14 cellular contexts compared by ENCODE assay signal in the genomic region with DNA sequence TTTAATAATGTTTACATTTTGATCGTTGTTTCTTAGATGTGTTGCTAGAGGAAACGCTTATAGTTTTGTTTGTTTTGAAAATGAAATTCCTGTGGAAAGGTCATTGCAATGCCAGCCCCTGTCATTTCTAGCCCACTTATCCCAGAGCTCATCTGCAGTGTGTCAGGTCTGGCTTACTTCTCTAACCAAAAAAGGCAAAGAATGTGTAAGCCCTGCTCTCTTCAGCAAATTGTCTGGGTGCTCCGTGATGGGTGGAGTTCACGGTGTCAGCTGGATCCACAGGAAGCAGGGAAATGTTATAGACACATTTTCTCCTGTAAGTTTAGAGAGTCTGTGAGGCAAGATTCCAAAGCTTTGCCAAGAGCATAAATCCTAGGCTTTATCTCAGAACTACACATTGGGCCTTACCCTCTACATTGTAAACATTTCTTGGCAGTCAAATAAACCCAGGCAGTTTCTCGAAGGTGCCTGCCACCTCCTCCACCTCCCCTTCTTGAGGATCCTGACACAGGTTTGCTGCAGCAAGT. TPM values are rescaled to one million over a fixed set of nuclear protein-coding genes. Genes with fewer than 3 reads are reported as not detected.
DNase-seq lines count a peak whose midpoint lies in the region; ATAC-seq and TF ChIP-seq lines count a peak whose summit lies in the region.
"Had no signal": no experiment of that assay in that cellular context is flagged by ENCODE, and none has a peak within 500 bp of the region (broad histone marks: within the 10 kb centered on the region; RNA-seq: fewer than 3 reads in every experiment).

No MANE protein-coding gene starts in this region.

- peaks cover 18% of the 10 kb centered on the region for H3K36me3 Mint-ChIP-seq in T-helper 17 cell (ENCODE audit: low read depth)
- H3K36me3 Mint-ChIP-seq in effector memory CD8-positive, alpha-beta T cell (ENCODE audit: insufficient read depth), result peaks cover 57% of the 10 kb centered on the region

- H3K27ac Mint-ChIP-seq in T-helper 17 cell, result peak overlapping the region; percentile 67
- H3K27ac Mint-ChIP-seq in effector memory CD8-positive, alpha-beta T cell, result peak overlapping the region in 1 of 2 donors; percentile 54
- H3K27ac Mint-ChIP-seq: dendritic cell treated with granulocyte-macrophage colony-stimulating factor and Interleukin-4, amounts not matched to agents 40 ng/mL and 50 ng/mL, for 4 days had no signal

- DNase-seq in T-helper 17 cell, result no peak
- DNase-seq in glomerular endothelial cell (ENCODE audit: extremely low read depth, low read depth, low spot score), result peak; percentile 76
- no peak for DNase-seq in omental fat pad (ENCODE audit: low spot score)
- DNase-seq in effector memory CD8-positive, alpha-beta T cell, result no peak
- DNase-seq in left lobe of liver (ENCODE audit: low spot score), result no peak
- DNase-seq: activated CD8-positive, alpha-beta memory T cell treated with anti-CD3 and anti-CD28 coated beads, Interleukin-2, amount 50 U/mL, for 48 hours; CD4-positive, alpha-beta memory T cell; mammary epithelial cell; NCI-H2081; SJCRH30 had no signal

- H3K4me1 Mint-ChIP-seq in T-helper 17 cell, result peaks cover 35% of the 10 kb centered on the region
- H3K4me1 Mint-ChIP-seq in effector memory CD8-positive, alpha-beta T cell (ENCODE audit: low read depth in 2 of 2), result peaks cover 25 to 26% of the 10 kb centered on the region in 2 donors

- H3K9me3 Mint-ChIP-seq in effector memory CD8-positive, alpha-beta T cell, result no peaks in the 10 kb centered on the region
- H3K9me3 Mint-ChIP-seq: CD4-positive, alpha-beta memory T cell; dendritic cell treated with granulocyte-macrophage colony-stimulating factor and Interleukin-4, amounts not matched to agents 40 ng/mL and 50 ng/mL, for 4 days had no signal

- H3K9me3 ChIP-seq in T-helper 17 cell (ENCODE audit: control insufficient read depth, low read length, poor library complexity, severe bottlenecking), result no peaks in the 10 kb centered on the region

- TF ChIP-seq POLR2A in GM18505 (IDR thresholded peaks at IDR 0.05; ENCODE audit: borderline replicate concordance, extremely low read depth, insufficient read depth, insufficient read length), result no peak

- TF ChIP-seq CTCF in C4-2B (conservative IDR thresholded peaks at IDR 0.05) (no peak), omental fat pad (IDR thresholded peaks at IDR 0.05) (no peak)

- ATAC-seq in T-helper 17 cell (no peak), omental fat pad (ENCODE audit: low FRiP score) (peak; percentile 45), GM18505 (IDR thresholded peaks at IDR 0.05; ENCODE audit: unreplicated experiment) (no peak), HG02588 (IDR thresholded peaks at IDR 0.05; ENCODE audit: unreplicated experiment) (no peak), left lobe of liver (no peak)
- no peak for ATAC-seq in effector memory CD8-positive, alpha-beta T cell (replicated peaks)

- peak overlapping the region; percentile 4 for H3K27ac ChIP-seq in C4-2B
- H3K27ac ChIP-seq: SJCRH30 had no signal

- H3K27me3 Mint-ChIP-seq in T-helper 17 cell, result no peaks in the 10 kb centered on the region
- H3K27me3 Mint-ChIP-seq in effector memory CD8-positive, alpha-beta T cell, result no peaks in the 10 kb centered on the region
- H3K27me3 Mint-ChIP-seq: CD4-positive, alpha-beta memory T cell; dendritic cell treated with granulocyte-macrophage colony-stimulating factor and Interleukin-4, amounts not matched to agents 40 ng/mL and 50 ng/mL, for 4 days had no signal

- H3K4me3 Mint-ChIP-seq in T-helper 17 cell, result no peak overlapping the region
- no peak overlapping the region for H3K4me3 Mint-ChIP-seq in effector memory CD8-positive, alpha-beta T cell
- H3K4me3 Mint-ChIP-seq: CD4-positive, alpha-beta memory T cell; dendritic cell treated with granulocyte-macrophage colony-stimulating factor and Interleukin-4, amounts not matched to agents 40 ng/mL and 50 ng/mL, for 4 days had no signal

RNA-seq across cellular contexts. Expression of gene RPRD1B, which starts 50.9 kb away (rescaled TPM):
- total RNA-seq in T-helper 17 cell, result 10 to 100 TPM; 47.7 to 51.2 TPM
- 9.3 and 19.7 TPM in 2 replicates for total RNA-seq in glomerular endothelial cell
- 10 to 100 TPM; 24.1 to 33.5 (median 28.2) TPM for total RNA-seq in omental fat pad
- 22.8 TPM for total RNA-seq in left lobe of liver

RNA-seq across cellular contexts. Expression of gene TTI1, which starts 51.2 kb away (rescaled TPM):
- total RNA-seq in T-helper 17 cell (10 to 100 TPM; 15.5 to 16.0 TPM), glomerular endothelial cell (12.9 and 17.1 TPM in 2 replicates), omental fat pad (10 to 100 TPM; 10.6 to 29.3 (median 15.0) TPM), left lobe of liver (10.3 TPM)
